Comparison of ENCODE assay signal across 1 cellular context in genomic region chr10:129962092-129962494, GRCh38.
TF ChIP-seq lines count a peak whose summit lies in the region.

No MANE protein-coding gene starts in this region.

TF ChIP-seq in WTC11, 78 proteins besides CTCF, POLR2A, EP300 and RAD21 (continued from another document):
- TF ChIP-seq AFF4 (CRISPR knock-in tag; IDR thresholded peaks at IDR 0.05; ENCODE audit: borderline replicate concordance) (no peak), SMAD4 (CRISPR knock-in tag; IDR thresholded peaks at IDR 0.05) (no peak)
